9 cellular contexts compared by ENCODE assay signal in the genomic region with DNA sequence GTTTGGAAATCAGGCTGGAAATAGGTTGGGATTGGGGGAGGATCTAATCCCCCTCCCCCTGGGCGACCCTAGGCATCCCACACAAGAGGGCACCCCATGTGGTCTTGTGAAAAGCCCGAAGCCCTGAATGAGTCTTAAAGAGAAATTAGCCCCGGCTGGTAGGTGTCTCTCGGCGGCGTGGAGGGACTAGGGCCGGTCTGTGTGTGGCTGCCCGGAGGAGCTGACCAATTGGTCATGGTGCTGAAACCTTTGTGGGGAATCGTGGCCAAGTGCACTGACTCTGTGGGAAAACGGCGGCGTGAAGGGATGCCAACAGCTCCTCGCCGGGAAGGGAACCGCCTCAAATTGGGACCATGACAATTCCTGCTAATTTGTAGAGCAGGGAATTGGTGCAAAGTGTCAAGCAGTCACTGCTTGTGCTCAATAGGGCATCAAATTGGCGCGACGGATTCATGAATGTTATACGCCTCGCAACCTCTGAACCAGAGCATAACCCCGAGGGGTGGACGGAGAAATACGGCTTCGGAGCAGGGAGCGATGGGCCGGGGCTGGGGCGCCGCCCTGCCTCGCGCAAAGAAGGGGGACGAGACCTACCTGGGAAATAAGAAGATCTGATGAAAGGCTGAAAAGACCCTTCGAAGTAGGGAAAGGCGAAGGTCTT. TPM values are rescaled to one million over a fixed set of nuclear protein-coding genes. Genes with fewer than 3 reads are reported as not detected.
DNase-seq lines count a peak whose midpoint lies in the region; ATAC-seq and TF ChIP-seq lines count a peak whose summit lies in the region.
"Had no signal": no experiment of that assay in that cellular context is flagged by ENCODE, and none has a peak within 500 bp of the region (broad histone marks: within the 10 kb centered on the region; RNA-seq: fewer than 3 reads in every experiment).

No MANE protein-coding gene starts in this region.

- TF ChIP-seq RAD21 in IMR-90 (IDR thresholded peaks at IDR 0.05; ENCODE audit: low read length) = no peak

- no peak overlapping the region for H4K91ac ChIP-seq in IMR-90 (ENCODE audit: insufficient read depth, low read depth, low read length)

- H3K4me1 Mint-ChIP-seq in CD4-positive, alpha-beta T cell (ENCODE audit: low read depth) = peaks cover 64% of the 10 kb centered on the region

- H3K4me1 ChIP-seq in IMR-90 (ENCODE audit: control insufficient read depth, insufficient read depth, low read length) (no peaks in the 10 kb centered on the region), lower lobe of right lung (peaks cover 21% of the 10 kb centered on the region), esophagus squamous epithelium (peaks cover 24 to 48% (median 28%) of the 10 kb centered on the region in 3 donors)

- H3K9me1 ChIP-seq in IMR-90 (ENCODE audit: insufficient read depth, low read length) = no peaks in the 10 kb centered on the region

- H3K79me1 ChIP-seq in IMR-90 (ENCODE audit: low read depth in 1 of 2, low read length in 2 of 2) = no peaks in the 10 kb centered on the region

- intact Hi-C loops in CD4-positive, alpha-beta T cell (cut with DNase I, micrococcal nuclease) = no loop called here
- intact Hi-C loops in IMR-90 (cut with micrococcal nuclease) (loop anchor here (10.0 kb wide), 1 partner anchor 436 kb away; a partner anchor contains a TSS), lower lobe of right lung (cut with DNase I) (no loop called here), esophagus squamous epithelium (cut with DNase I) (no loop called here), dorsolateral prefrontal cortex (cut with DNase I) (no loop called here)

- peaks cover 77% of the 10 kb centered on the region for H3K27me3 ChIP-seq in CD4-positive, alpha-beta T cell (ENCODE audit: control insufficient read depth, insufficient read depth, low read length)
- H3K27me3 ChIP-seq in IMR-90 (ENCODE audit: control insufficient read depth, insufficient read depth, low read length) (peaks cover 92% of the 10 kb centered on the region), lower lobe of right lung (ENCODE audit: low read depth) (peaks cover 98% of the 10 kb centered on the region), esophagus squamous epithelium (peaks cover 42 to 100% (median 75%) of the 10 kb centered on the region in 4 donors), dorsolateral prefrontal cortex (peaks cover 30 to 100% (median 89%) of the 10 kb centered on the region in 45 donors)

- TF ChIP-seq POLR2A in IMR-90 (IDR thresholded peaks at IDR 0.05; ENCODE audit: low read depth, low read length) (no peak), esophagus squamous epithelium (IDR thresholded peaks at IDR 0.05) (no peak)

- H3K27ac ChIP-seq in CD4-positive, alpha-beta T cell (ENCODE audit: low read depth, low read length) = no peak overlapping the region
- H3K27ac ChIP-seq in IMR-90 (ENCODE audit: insufficient read depth, low read length) = no peak overlapping the region
- H3K27ac ChIP-seq in lower lobe of right lung = no peak overlapping the region
- H3K27ac ChIP-seq in esophagus squamous epithelium = no peak overlapping the region
- no peak overlapping the region for H3K27ac ChIP-seq in dorsolateral prefrontal cortex

- no peak overlapping the region for H3K18ac ChIP-seq in IMR-90 (ENCODE audit: low read depth, low read length)

- H2BK5ac ChIP-seq in IMR-90 (ENCODE audit: low read depth, low read length, poor library complexity, severe bottlenecking) = no peak overlapping the region

- no peak overlapping the region for H4K5ac ChIP-seq in IMR-90 (ENCODE audit: low read depth, low read length)

- no peaks in the 10 kb centered on the region for H3K36me3 Mint-ChIP-seq in CD4-positive, alpha-beta T cell (ENCODE audit: low read depth)

- no peak overlapping the region; the same call in 1 of the 2 replicates for H3K4me2 ChIP-seq in IMR-90 (ENCODE audit: low read depth, low read length)

- H2AFZ ChIP-seq in IMR-90 (replicated peaks; ENCODE audit: low read length, poor library complexity) = no peak overlapping the region

- H2AK5ac ChIP-seq in IMR-90 (ENCODE audit: low read depth, low read length) = no peak overlapping the region

- no peak overlapping the region for H3K9ac ChIP-seq in IMR-90 (ENCODE audit: low read depth, low read length)

- H4K20me1 ChIP-seq in IMR-90 (ENCODE audit: insufficient read depth, low read length) = no peaks in the 10 kb centered on the region; the same call in 1 of the 2 replicates

- BruUV-seq in IMR-90 (replicated peaks; lab: Mats Ljungman, UMichigan) = no TSS peak

- no peak overlapping the region for H3K14ac ChIP-seq in IMR-90 (replicated peaks; ENCODE audit: low read depth, low read length)

- no peak overlapping the region for H3K4ac ChIP-seq in IMR-90 (ENCODE audit: low read depth, low read length)

- POLR2A ChIA-PET in CD4-positive, alpha-beta T cell (lab: Charles Lee) = interaction anchor here (1.0 to 2.2 kb wide), 2 partner anchors 202 to 205 kb away, joined by 3 to 6 read pairs; a partner anchor contains a TSS
- POLR2A ChIA-PET in IMR-90 (lab: Charles Lee; ENCODE audit: unreplicated experiment) = no interaction called here

- peak overlapping the region; percentile 44 for H3K4me3 Mint-ChIP-seq in CD4-positive, alpha-beta T cell

- dilution Hi-C loops in IMR-90 (cut with HindIII; ENCODE audit: low sequenced_read_pairs, unreplicated experiment) = no loop called here

- H3K9me3 ChIP-seq in CD4-positive, alpha-beta T cell (ENCODE audit: control insufficient read depth, low read length) = peaks cover 14% of the 10 kb centered on the region
- H3K9me3 ChIP-seq in IMR-90 (ENCODE audit: control insufficient read depth, insufficient read depth, low read length) (peaks cover 13% of the 10 kb centered on the region), lower lobe of right lung (no peaks in the 10 kb centered on the region), esophagus squamous epithelium (no peaks in the 10 kb centered on the region)

- H2BK20ac ChIP-seq in IMR-90 (ENCODE audit: low read depth, low read length) = no peak overlapping the region

- peaks cover 74% of the 10 kb centered on the region for H3K27me3 Mint-ChIP-seq in CD4-positive, alpha-beta T cell

- 5% methylated on average over 22 of the region's 33 CpGs; no CpG with 5 or more reads in 1 of the 2 experiments for WGBS in IMR-90 (ENCODE audit: extremely low coverage in 2 of 2, insufficient read length in 1 of 2), 2 experiments
- 12 to 30% methylated on average over 22 to 33 of the region's 33 CpGs for WGBS in esophagus squamous epithelium, 2 donors

- no peak for ATAC-seq in CD4-positive, alpha-beta T cell (ENCODE audit: poor library complexity)
- ATAC-seq in IMR-90 (ENCODE audit: low read depth) = peak; percentile 83
- ATAC-seq in lower lobe of right lung = peak; percentile 69 to 81
- ATAC-seq in HG02610 (IDR thresholded peaks at IDR 0.05; ENCODE audit: unreplicated experiment) = no peak

- in situ Hi-C loops in IMR-90 (cut with MboI; ENCODE audit: low sequenced_read_pairs) = no loop called here

- CTCF ChIA-PET in CD4-positive, alpha-beta T cell (lab: Charles Lee) = interaction anchor here (1.8 kb wide), 1 partner anchor 30 kb away, joined by 3 read pairs; no protein-coding TSS in a partner anchor
- CTCF ChIA-PET in IMR-90 (lab: Yijun Ruan, JAX) = no interaction called here

- no peaks in the 10 kb centered on the region for H3K9me3 Mint-ChIP-seq in CD4-positive, alpha-beta T cell

- no peak overlapping the region for H4K8ac ChIP-seq in IMR-90 (ENCODE audit: low read depth in 2 of 2, low read length in 2 of 2)

- no peak for DNase-seq in CD4-positive, alpha-beta T cell
- DNase-seq in IMR-90 (peak; percentile 50), cardiac fibroblast (ENCODE audit: low read depth in 2 of 2) (peak; percentile 68 to 76), lower lobe of right lung (peak; percentile 53), esophagus squamous epithelium (lab: John Stamatoyannopoulos, UW) (no peak), dorsolateral prefrontal cortex (no peak), SHP77 (lab: John Stamatoyannopoulos, UW) (no peak)

- no peak overlapping the region for H3K4me3 ChIP-seq in IMR-90 (ENCODE audit: insufficient read depth, low read depth, low read length)
- H3K4me3 ChIP-seq in cardiac fibroblast (replicated peaks in 1 of 2; ENCODE audit: low read depth in 2 of 2, low read length in 2 of 2) = no peak overlapping the region
- H3K4me3 ChIP-seq in lower lobe of right lung = no peak overlapping the region
- no peak overlapping the region for H3K4me3 ChIP-seq in esophagus squamous epithelium
- no peak overlapping the region for H3K4me3 ChIP-seq in dorsolateral prefrontal cortex

- H2BK15ac ChIP-seq in IMR-90 (ENCODE audit: low read depth, low read length) = no peak overlapping the region

- no peak overlapping the region for H2AK9ac ChIP-seq in IMR-90 (replicated peaks; ENCODE audit: low read depth, low read length, poor library complexity)

- no peak overlapping the region for H3K23ac ChIP-seq in IMR-90 (ENCODE audit: low read depth, low read length)

- no peak overlapping the region for H2BK120ac ChIP-seq in IMR-90 (ENCODE audit: low read depth, low read length)

- no peak for TF ChIP-seq CTCF in CD4-positive, alpha-beta T cell (IDR thresholded peaks at IDR 0.05)
- TF ChIP-seq CTCF in IMR-90 (conservative IDR thresholded peaks at IDR 0.05; ENCODE audit: low read depth, low read length) (no peak), cardiac fibroblast (IDR thresholded peaks at IDR 0.05; ENCODE audit: low read depth, low read length) (no peak), lower lobe of right lung (IDR thresholded peaks at IDR 0.05) (no peak), esophagus squamous epithelium (IDR thresholded peaks at IDR 0.05) (no peak), dorsolateral prefrontal cortex (IDR thresholded peaks at IDR 0.05 in 54 of 56, conservative IDR thresholded peaks at IDR 0.05 in 2 of 56; ENCODE audit: low read depth in 1 of 56, partially characterized antibody in 56 of 56) (no peak)

- H3K36me3 ChIP-seq in IMR-90 (ENCODE audit: control insufficient read depth, insufficient read depth, low read length) = no peaks in the 10 kb centered on the region
- no peaks in the 10 kb centered on the region for H3K36me3 ChIP-seq in lower lobe of right lung
- H3K36me3 ChIP-seq in esophagus squamous epithelium = no peaks in the 10 kb centered on the region

- H3K56ac ChIP-seq in IMR-90 (ENCODE audit: extremely low read depth, insufficient read depth, low read length) = no peak overlapping the region

- H3K27ac Mint-ChIP-seq in CD4-positive, alpha-beta T cell = peak overlapping the region; percentile 9

TF ChIP-seq in IMR-90, 13 proteins besides CTCF, POLR2A, EP300 and RAD21 (continues in another document):
- TF ChIP-seq RCOR1 (IDR thresholded peaks at IDR 0.05; ENCODE audit: insufficient replicate concordance, low read length) (no peak), CEBPB (IDR thresholded peaks at IDR 0.05; ENCODE audit: low read depth, low read length) (no peak), FOS (IDR thresholded peaks at IDR 0.05; ENCODE audit: low read depth, low read length) (no peak), MAZ (IDR thresholded peaks at IDR 0.05; ENCODE audit: borderline replicate concordance, low read depth, low read length) (no peak), MAFK (IDR thresholded peaks at IDR 0.05; ENCODE audit: low read depth, low read length) (no peak)

RNA-seq across cellular contexts. Expression of a gene that starts 1.5 kb away (rescaled TPM):
- under 1 TPM; 0.17 to 0.19 TPM for total RNA-seq in CD4-positive, alpha-beta T cell
- total RNA-seq in IMR-90 (2012; rRNA removed) (not detected in 2 replicates), lower lobe of right lung (not detected), esophagus squamous epithelium (not detected), dorsolateral prefrontal cortex (not detected)
- polyA plus RNA-seq in IMR-90 (2012; rRNA removed) = not detected in 2 replicates
- not detected in 2 replicates for polyA plus RNA-seq in IMR-90 (2012; cell fraction: cytosol; rRNA removed)
- not detected in 2 replicates for polyA plus RNA-seq in IMR-90 (2012; cell fraction: nucleus; rRNA removed; ENCODE audit: low replicate concordance)
- polyA plus RNA-seq: adipose tissue had no signal

Comparison
In these comparisons a context has a peak if more than half of its experiments do, and no peak if none do; other contexts are left out.
1. ATAC-seq: peak in IMR-90 (single experiment) and lower lobe of right lung (2 of 2); none in CD4-positive, alpha-beta T cell (single experiment) and HG02610 (single experiment).
2. DNase-seq: peak in IMR-90 (single experiment), cardiac fibroblast (2 of 2) and lower lobe of right lung (single experiment); none in CD4-positive, alpha-beta T cell (0 of 10), esophagus squamous epithelium (single experiment), dorsolateral prefrontal cortex (0 of 10) and SHP77 (0 of 2).